6 cellular contexts compared by ENCODE assay signal in genomic region chr7:94639384-94639783, GRCh38.
"Had no signal": no experiment of that assay in that cellular context is flagged by ENCODE, and none has a peak within 500 bp of the region (broad histone marks: within the 10 kb centered on the region; RNA-seq: fewer than 3 reads in every experiment).

No MANE protein-coding gene starts in this region.

- H3K4me3 ChIP-seq: GM23338 had no signal

- H3K4me2 ChIP-seq: GM23338 had no signal

- DNase-seq: H9, HCEC 1CT, KBM-7 had no signal

- FAIRE-seq: H1, HTR-8/SVneo had no signal

- ATAC-seq: GM23338 had no signal
